10 cellular contexts compared by ENCODE assay signal in genomic region chr20:63854069-63854765, GRCh38. TPM values are rescaled to one million over a fixed set of nuclear protein-coding genes. Genes with fewer than 3 reads are reported as not detected.
DNase-seq lines count a peak whose midpoint lies in the region; ATAC-seq and TF ChIP-seq lines count a peak whose summit lies in the region.
"Had no signal": no experiment of that assay in that cellular context is flagged by ENCODE, and none has a peak within 500 bp of the region (broad histone marks: within the 10 kb centered on the region; RNA-seq: fewer than 3 reads in every experiment).

No MANE protein-coding gene starts in this region.

- H3K9ac ChIP-seq in BLaER1 treated with 17β-estradiol and CSF1 and Interleukin-3, amounts not matched to agents 10 nM and 100 nM: peak overlapping the region; percentile 60 to 85 (median 72); a peak in 21 of 22 replicates
- peak overlapping the region; percentile 4; the same call in 1 of the 2 replicates for H3K9ac ChIP-seq in MM.1S (ENCODE audit: low read length)

- H3K79me2 ChIP-seq in MM.1S (ENCODE audit: low read length): no peaks in the 10 kb centered on the region

- no TSS peak for BruUV-seq in Caco-2 (replicated peaks; lab: Mats Ljungman, UMichigan)

- TF ChIP-seq CTCF in MM.1S (IDR thresholded peaks at IDR 0.05; ENCODE audit: low read length) (no peak), esophagus muscularis mucosa (IDR thresholded peaks at IDR 0.05) (no peak), omental fat pad (IDR thresholded peaks at IDR 0.05) (no peak), Caco-2 (IDR thresholded peaks at IDR 0.05; ENCODE audit: insufficient read depth in 1 of 2, low read depth in 1 of 2, low read length in 1 of 2, severe bottlenecking in 1 of 2, unreplicated experiment in 1 of 2) (no peak)

- H3K4me3 Mint-ChIP-seq in Caco-2 (ENCODE audit: unreplicated experiment): no peak overlapping the region
- H3K4me3 Mint-ChIP-seq: IgD-negative memory B cell had no signal

- H3K9me2 ChIP-seq in MM.1S (replicated peaks; ENCODE audit: insufficient read depth, low read length): no peaks in the 10 kb centered on the region

- no peaks in the 10 kb centered on the region for H3K27me3 Mint-ChIP-seq in Caco-2 (ENCODE audit: insufficient read depth, unreplicated experiment)

- H3K27me3 ChIP-seq in BLaER1 treated with 17β-estradiol and CSF1 and Interleukin-3, amounts not matched to agents 10 nM and 100 nM: no peaks in the 10 kb centered on the region
- peaks cover 19% of the 10 kb centered on the region for H3K27me3 ChIP-seq in MM.1S (replicated peaks; ENCODE audit: insufficient read depth, low read length)
- H3K27me3 ChIP-seq in esophagus muscularis mucosa: peaks cover 0 to 82% (median 21%) of the 10 kb centered on the region in 4 donors
- no peaks in the 10 kb centered on the region for H3K27me3 ChIP-seq in Caco-2 (replicated peaks; ENCODE audit: control insufficient read depth, insufficient read depth, low read length)

- H3K9me3 ChIP-seq in BLaER1 treated with 17β-estradiol and CSF1 and Interleukin-3, amounts not matched to agents 10 nM and 100 nM (replicated peaks in 1 of 11): peaks cover 0 to 6% (median 0%) of the 10 kb centered on the region in 11 experiments; a peak in 2 of 22 replicates
- H3K9me3 ChIP-seq in MM.1S (replicated peaks; ENCODE audit: insufficient read depth, low read length): no peaks in the 10 kb centered on the region
- no peaks in the 10 kb centered on the region for H3K9me3 ChIP-seq in esophagus muscularis mucosa
- H3K9me3 ChIP-seq in Caco-2: no peaks in the 10 kb centered on the region

- TF ChIP-seq POLR2A in esophagus muscularis mucosa (IDR thresholded peaks at IDR 0.05; ENCODE audit: low read depth): no peak

- 0 out of 2 replicates have a peak, but pooled peaks cover 5% of the 10 kb centered on the region for H3F3A ChIP-seq in MM.1S (ENCODE audit: insufficient read depth, low read length)

- no peaks in the 10 kb centered on the region for H3K9me3 Mint-ChIP-seq in Caco-2 (ENCODE audit: unreplicated experiment)
- H3K9me3 Mint-ChIP-seq: IgD-negative memory B cell had no signal

- peak overlapping the region in 9 of 10 experiments; percentile 8 to 56 (median 34); a peak in 12 of 20 replicates for H3K4me3 ChIP-seq in BLaER1 treated with 17β-estradiol and CSF1 and Interleukin-3, amounts not matched to agents 10 nM and 100 nM
- H3K4me3 ChIP-seq in MM.1S (ENCODE audit: low read length): no peak overlapping the region
- peak overlapping the region in 3 of 4 donors; percentile 7 to 31 (median 26) for H3K4me3 ChIP-seq in esophagus muscularis mucosa
- H3K4me3 ChIP-seq in Caco-2 (ENCODE audit: low read depth, low read length): no peak overlapping the region

- no peak for TF ChIP-seq EP300 in esophagus muscularis mucosa (IDR thresholded peaks at IDR 0.05)

- no peak for DNase-seq in MM.1S
- DNase-seq in esophagus muscularis mucosa (ENCODE audit: extremely low spot score): no peak
- no peak for DNase-seq in omental fat pad (ENCODE audit: low spot score)
- no peak for DNase-seq in DMS79 treated with DMSO at 0.1 percent for 48 hours (lab: John Stamatoyannopoulos, UW)
- no peak for DNase-seq in hippocampal formation (lab: John Stamatoyannopoulos, UW)
- DNase-seq in Caco-2: no peak

- 18% methylated on average over 6 of the region's 17 CpGs for WGBS in esophagus muscularis mucosa

- peak overlapping the region; percentile 91 to 99 (median 97) for H3K4me2 ChIP-seq in BLaER1 treated with 17β-estradiol and CSF1 and Interleukin-3, amounts not matched to agents 10 nM and 100 nM
- H3K4me2 ChIP-seq in MM.1S (ENCODE audit: low read depth, low read length): peak overlapping the region; percentile 29; the same call in 1 of the 2 replicates

- CTCF ChIA-PET in Caco-2 (lab: Charles Lee): no interaction called here

- intact Hi-C loops in esophagus muscularis mucosa (cut with DNase I) (no loop called here), Caco-2 (cut with micrococcal nuclease; ENCODE audit: unreplicated experiment) (no loop called here)

- peaks cover 4% of the 10 kb centered on the region for H3K4me1 Mint-ChIP-seq in Caco-2 (ENCODE audit: low read depth, unreplicated experiment)

- H3K4me1 ChIP-seq in BLaER1 treated with 17β-estradiol and CSF1 and Interleukin-3, amounts not matched to agents 10 nM and 100 nM: peaks cover 70 to 97% (median 83%) of the 10 kb centered on the region in 10 experiments
- peaks cover 23% of the 10 kb centered on the region for H3K4me1 ChIP-seq in MM.1S (ENCODE audit: low read length)
- peaks cover 49 to 55% (median 53%) of the 10 kb centered on the region in 4 donors for H3K4me1 ChIP-seq in esophagus muscularis mucosa
- peaks cover 23% of the 10 kb centered on the region; the same call in 1 of the 2 replicates for H3K4me1 ChIP-seq in Caco-2

- no peaks in the 10 kb centered on the region for H4K20me1 ChIP-seq in BLaER1 treated with 17β-estradiol and CSF1 and Interleukin-3, amounts not matched to agents 10 nM and 100 nM
- H4K20me1 ChIP-seq in MM.1S (ENCODE audit: insufficient read depth, low read length): no peaks in the 10 kb centered on the region

- no peaks in the 10 kb centered on the region for H3K36me3 ChIP-seq in BLaER1 treated with 17β-estradiol and CSF1 and Interleukin-3, amounts not matched to agents 10 nM and 100 nM
- no peaks in the 10 kb centered on the region for H3K36me3 ChIP-seq in MM.1S (replicated peaks; ENCODE audit: insufficient read depth, low read length)
- H3K36me3 ChIP-seq in esophagus muscularis mucosa: no peaks in the 10 kb centered on the region
- H3K36me3 ChIP-seq in Caco-2 (ENCODE audit: control insufficient read depth, insufficient read depth, low read length): no peaks in the 10 kb centered on the region

- ATAC-seq in omental fat pad (ENCODE audit: low FRiP score) (peak; percentile 33), GM21619 (IDR thresholded peaks at IDR 0.05; ENCODE audit: unreplicated experiment) (no peak)

- POLR2A ChIA-PET in Caco-2 (lab: Charles Lee): interaction anchor here (2.4 kb wide), 1 partner anchor 11 kb away, joined by 13 read pairs; the partner anchor contains the start of gene TPD52L2

- H3K36me3 Mint-ChIP-seq in Caco-2 (ENCODE audit: insufficient read depth, unreplicated experiment): peaks cover 69% of the 10 kb centered on the region

- peak overlapping the region; percentile 42; the same call in 1 of the 2 replicates for H2AFZ ChIP-seq in MM.1S (ENCODE audit: low read length)

- H3K27ac ChIP-seq in BLaER1 treated with 17β-estradiol and CSF1 and Interleukin-3, amounts not matched to agents 10 nM and 100 nM: peak overlapping the region; percentile 30 to 93 (median 81); a peak in 20 of 22 replicates
- peak overlapping the region; percentile 18; the same call in 1 of the 2 replicates for H3K27ac ChIP-seq in MM.1S (ENCODE audit: low read length)
- H3K27ac ChIP-seq in esophagus muscularis mucosa (replicated peaks in 1 of 4): peak overlapping the region; percentile 62 to 77 (median 69)
- H3K27ac ChIP-seq: C4-2B had no signal

- H3K27ac Mint-ChIP-seq in Caco-2 (ENCODE audit: unreplicated experiment): no peak overlapping the region
- H3K27ac Mint-ChIP-seq: IgD-negative memory B cell had no signal

RNA-seq across cellular contexts. Expression of gene ABHD16B, which starts 7.1 kb away (rescaled TPM):
- total RNA-seq in esophagus muscularis mucosa (not detected), omental fat pad (not detected), Caco-2 (2022) (0.27 TPM in 1 of 2 replicates, not detected in the other)

RNA-seq across cellular contexts. Expression of gene TPD52L2, which starts 10.9 kb away (rescaled TPM):
- 100 to 1,000 TPM; 110 to 162 (median 134) TPM for total RNA-seq in esophagus muscularis mucosa
- total RNA-seq in omental fat pad: 100 to 1,000 TPM; 102 to 131 (median 113) TPM
- 286 and 293 TPM in 2 replicates for total RNA-seq in Caco-2 (2022)

RNA-seq across cellular contexts. Expression of gene ZBTB46, which starts 23.2 kb away (rescaled TPM):
- total RNA-seq in esophagus muscularis mucosa (10 to 100 TPM in 3 of 4 donors, 1 to 10 TPM in 1; 9.6 to 22.8 (median 13.8) TPM), omental fat pad (10 to 100 TPM; 11.1 to 65.3 (median 17.8) TPM), Caco-2 (2022) (9.1 and 9.5 TPM in 2 replicates)

RNA-seq across cellular contexts. Expression of gene DNAJC5, which starts 40.7 kb away (rescaled TPM):
- total RNA-seq in esophagus muscularis mucosa (10 to 100 TPM; 39.5 to 64.9 (median 53.1) TPM), omental fat pad (10 to 100 TPM; 29.9 to 56.3 (median 45.4) TPM), Caco-2 (2022) (117 and 124 TPM in 2 replicates)

Comparison
In these comparisons a context has a peak if more than half of its experiments do, and no peak if none do; other contexts are left out.
1. H3K27ac ChIP-seq: peak in every context shown above with its lines; median percentile 81 in BLaER1 treated with 17β-estradiol and CSF1 and Interleukin-3, amounts not matched to agents 10 nM and 100 nM; 69 in esophagus muscularis mucosa; 18 in MM.1S.
2. H3K4me3 ChIP-seq: peak in BLaER1 treated with 17β-estradiol and CSF1 and Interleukin-3, amounts not matched to agents 10 nM and 100 nM (9 of 10) and esophagus muscularis mucosa (3 of 4); none in MM.1S (single experiment) and Caco-2 (single experiment).